Comparison of ENCODE assay signal across 8 cellular contexts in the genomic region with DNA sequence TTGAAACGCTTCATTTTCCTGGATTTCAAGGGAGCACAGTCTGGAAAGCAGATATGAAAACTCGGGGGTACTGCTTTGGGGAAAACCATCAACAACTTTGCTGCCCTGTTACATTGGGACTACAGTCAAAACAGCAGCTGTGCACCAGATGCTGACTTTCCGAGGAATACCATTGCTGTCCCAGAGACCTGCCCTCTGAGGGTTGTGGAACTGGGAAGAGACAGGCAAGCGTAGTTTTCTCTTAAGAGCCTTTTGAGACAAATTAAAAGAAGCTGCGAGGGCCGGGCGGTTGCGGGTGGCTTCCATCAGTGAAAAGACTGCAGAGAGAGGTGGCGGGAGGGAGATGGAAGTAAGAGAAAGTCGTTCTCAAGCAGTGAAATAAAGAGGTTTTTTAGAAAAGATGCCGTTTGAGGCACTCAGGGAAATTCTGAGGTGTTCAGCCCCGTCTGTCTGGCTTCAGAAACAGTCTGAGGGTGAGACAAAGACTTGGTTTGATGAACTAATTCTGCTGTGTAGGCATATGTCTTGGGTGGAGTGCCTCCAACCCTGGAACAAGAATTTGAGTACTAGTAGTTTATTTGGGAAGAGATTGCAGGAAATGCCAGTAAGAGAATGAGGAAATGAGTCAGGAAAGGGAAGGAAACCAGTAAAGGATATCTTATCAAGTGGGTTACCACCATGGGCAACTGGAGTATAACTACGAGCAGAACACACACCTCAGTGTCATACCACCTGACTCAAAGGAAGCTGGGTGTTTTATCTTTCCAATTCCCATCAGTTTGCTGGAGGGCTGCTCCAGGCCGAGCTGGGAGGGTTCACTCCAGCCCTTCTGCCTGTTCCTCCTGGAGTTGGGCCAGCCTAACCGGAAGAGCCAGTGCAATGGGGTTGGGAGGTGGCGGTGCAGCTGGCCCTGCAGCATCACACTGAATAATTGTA.
DNase-seq lines count a peak whose midpoint lies in the region; TF ChIP-seq lines count a peak whose summit lies in the region.

No MANE protein-coding gene starts in this region.

- no peak for TF ChIP-seq CTCF in WI38 (IDR thresholded peaks at IDR 0.05; ENCODE audit: low read depth, low read length)

- peak overlapping the region; percentile 23; the same call in 1 of the 2 replicates for H3K4me3 ChIP-seq in WI38 (ENCODE audit: low read depth, low read length)

- intact Hi-C loops in head of caudate nucleus (cut with DNase I), result no loop called here

- DNase-seq in EH (ENCODE audit: low read depth) (peak; percentile 63), head of caudate nucleus (peak in 40 of 42 donors; percentile 9 to 81 (median 54)), retina (peak; percentile 25), SKM-1 (lab: John Stamatoyannopoulos, UW; ENCODE audit: unreplicated experiment) (no peak), NCI-H526 treated with DMSO at 0.1 percent for 48 hours (lab: John Stamatoyannopoulos, UW) (no peak), DMS53 (lab: John Stamatoyannopoulos, UW) (no peak)
- DNase-seq in stimulated activated CD4-positive, alpha-beta T cell treated with anti-CD3 and anti-CD28 coated beads, Interleukin-12 subunit alpha, Interleukin-12 subunit beta, amount 100 ng/mL, for 4 hours, result no peak

Comparison
In these comparisons a context has a peak if more than half of its experiments do, and no peak if none do; other contexts are left out.
1. DNase-seq: peak in EH (single experiment), head of caudate nucleus (40 of 42) and retina (single experiment); none in SKM-1 (single experiment), NCI-H526 treated with DMSO at 0.1 percent for 48 hours (single experiment), stimulated activated CD4-positive, alpha-beta T cell treated with anti-CD3 and anti-CD28 coated beads, Interleukin-12 subunit alpha, Interleukin-12 subunit beta, amount 100 ng/mL, for 4 hours (single experiment) and DMS53 (single experiment).